ENCODE assay signal across 8 cellular contexts in the genomic region with DNA sequence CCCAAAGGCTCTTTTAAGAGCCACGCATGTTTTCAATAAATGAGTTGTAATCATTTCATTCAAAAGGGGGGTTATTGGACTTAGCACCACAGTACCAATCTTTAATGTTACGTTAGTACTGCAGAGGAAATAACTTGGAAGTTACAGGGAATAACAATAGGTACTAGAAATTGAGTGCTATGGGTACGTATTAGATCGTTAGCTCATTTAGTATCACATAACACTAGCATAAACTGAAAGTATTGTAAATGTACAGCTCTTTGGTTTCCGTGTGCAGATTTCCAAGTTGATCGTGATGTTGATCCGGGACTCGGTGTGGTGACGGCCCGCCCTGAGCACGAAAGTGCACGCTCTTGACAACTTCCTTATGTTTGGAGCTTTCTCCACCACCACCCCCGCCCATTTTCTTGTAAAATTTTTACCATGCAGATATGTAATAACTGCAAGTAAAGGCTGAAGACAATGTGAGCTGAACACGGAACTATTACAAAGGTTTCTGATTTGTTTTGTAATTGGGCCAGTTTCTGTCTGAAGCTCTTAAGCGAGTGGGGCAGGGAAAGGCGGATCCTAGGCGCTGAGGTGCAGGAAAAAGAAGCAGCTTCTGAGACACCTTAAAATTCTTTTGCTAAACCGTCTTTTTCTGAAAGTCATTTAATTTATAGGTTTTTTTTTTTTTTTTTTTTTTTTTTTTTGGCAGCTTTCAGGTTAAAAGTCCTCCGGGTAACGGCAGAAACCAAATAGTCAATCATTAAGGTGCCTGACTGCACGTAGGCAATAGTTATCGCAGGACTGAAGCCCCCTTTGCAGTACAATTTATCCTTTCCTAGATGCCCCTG.
DNase-seq lines count a peak whose midpoint lies in the region; ATAC-seq, FAIRE-seq and TF ChIP-seq lines count a peak whose summit lies in the region.

No MANE protein-coding gene starts in this region.

- peak overlapping the region; percentile 54 for H3K27ac ChIP-seq in WERI-Rb-1
- peak overlapping the region; percentile 98 for H3K27ac ChIP-seq in colonic mucosa
- peak overlapping the region; percentile 70 for H3K27ac ChIP-seq in HepG2 (ENCODE audit: extremely low read length, insufficient read depth, low read length)

- H3K9ac ChIP-seq in colonic mucosa (ENCODE audit: low read depth in 2 of 2, low read length in 2 of 2), result peak overlapping the region; percentile 72 to 91
- peak overlapping the region; percentile 70 for H3K9ac ChIP-seq in HepG2 (ENCODE audit: insufficient read depth, low read depth, low read length)

- peaks cover 7% of the 10 kb centered on the region for H3K79me2 ChIP-seq in HepG2 (ENCODE audit: insufficient read depth, low read length)

- peak overlapping the region; percentile 78 for H3K4me2 ChIP-seq in HepG2 (ENCODE audit: low read depth, low read length)

- H3K27me3 ChIP-seq in WERI-Rb-1 (ENCODE audit: insufficient read depth, low read depth, severe bottlenecking), result no peaks in the 10 kb centered on the region
- no peaks in the 10 kb centered on the region for H3K27me3 ChIP-seq in colonic mucosa
- no peaks in the 10 kb centered on the region; a peak in 1 of 5 replicates for H3K27me3 ChIP-seq in HepG2 (ENCODE audit: control insufficient read depth in 1 of 2, insufficient read depth in 2 of 2, low read length in 2 of 2)

- POLR2A ChIA-PET in HepG2 (lab: Yijun Ruan, JAX), result interaction anchor here (0.7 to 7.2 kb wide), 26 partner anchors 9 to 1679 kb away, joined by 3 to 621 read pairs (median 8); a partner anchor contains a TSS

- H3K4me1 ChIP-seq in colonic mucosa, result no peaks in the 10 kb centered on the region
- H3K4me1 ChIP-seq in HepG2 (ENCODE audit: insufficient read depth, low read length), result peaks cover 22% of the 10 kb centered on the region

- TF ChIP-seq RAD21 in HepG2 (CRISPR knock-in tag; IDR thresholded peaks at IDR 0.05), result no peak

- TF ChIP-seq EP300 in HepG2 (IDR thresholded peaks at IDR 0.05; ENCODE audit: low read depth in 2 of 2, low read length in 2 of 2) (no peak), HepG2 (CRISPR knock-in tag; IDR thresholded peaks at IDR 0.05; ENCODE audit: borderline replicate concordance) (no peak)

- FAIRE-seq in GM12891 (lab: Jason Lieb, UNC) (no peak), HepG2 (lab: Jason Lieb, UNC) (no peak), frontal cortex (lab: Jason Lieb, UNC) (no peak)

- H3K36me3 ChIP-seq in WERI-Rb-1, result peaks cover 21% of the 10 kb centered on the region
- no peaks in the 10 kb centered on the region for H3K36me3 ChIP-seq in colonic mucosa
- no peaks in the 10 kb centered on the region for H3K36me3 ChIP-seq in HepG2 (replicated peaks in 1 of 2; ENCODE audit: control insufficient read depth in 1 of 2, insufficient read depth in 2 of 2, low read length in 2 of 2)

- in situ Hi-C loops in HepG2 (cut with HindIII; ENCODE audit: extremely low pct_ligation_motif_present, low pct_unique_long_range_greater_than_20kb), result loop anchor here (5.0 kb wide), 1 partner anchor 36 kb away; a partner anchor contains a TSS

- peaks cover 19% of the 10 kb centered on the region; the same call in 1 of the 2 replicates for H4K20me1 ChIP-seq in HepG2 (ENCODE audit: insufficient read depth, low read length)

- CTCF ChIA-PET in HepG2 (lab: Yijun Ruan, JAX; ENCODE audit: low intra/inter-chr PET ratio, low total read pairs), result no interaction called here

- BruUV-seq in HepG2 (replicated peaks; lab: Mats Ljungman, UMichigan), result no TSS peak

- 1% methylated on average over 22 of the region's 22 CpGs for WGBS in HepG2 (ENCODE audit: low lambda C conversion rate)

- TF ChIP-seq CTCF in WERI-Rb-1 (IDR thresholded peaks at IDR 0.05; ENCODE audit: low read depth, low read length) (no peak), colonic mucosa (IDR thresholded peaks at IDR 0.05) (no peak), HepG2 (CRISPR knock-in tag; IDR thresholded peaks at IDR 0.05) (no peak)

- H3K4me3 ChIP-seq in WERI-Rb-1 (ENCODE audit: low read depth, low read length), result peak overlapping the region; percentile 98
- peak overlapping the region; percentile 56 for H3K4me3 ChIP-seq in colonic mucosa
- H3K4me3 ChIP-seq in HepG2 (replicated peaks in 1 of 3; ENCODE audit: insufficient read depth in 1 of 3, low read depth in 2 of 3, low read length in 3 of 3), result peak overlapping the region; percentile 65 to 96 (median 81)

- ATAC-seq in HepG2 (peak; percentile 4), HG03521 (IDR thresholded peaks at IDR 0.05; ENCODE audit: unreplicated experiment) (no peak)

- intact Hi-C loops in colonic mucosa (cut with DNase I), result loop anchor here (5.0 kb wide), 1 partner anchor 39 kb away; a partner anchor contains a TSS
- intact Hi-C loops in HepG2 (cut with micrococcal nuclease; ENCODE audit: unreplicated experiment), result loop anchor here (2.0 kb wide), 1 partner anchor 16 kb away; no protein-coding TSS in a partner anchor

- H2AFZ ChIP-seq in HepG2 (ENCODE audit: low read length), result no peak overlapping the region

- H3K9me3 ChIP-seq in WERI-Rb-1 (ENCODE audit: severe bottlenecking) (no peaks in the 10 kb centered on the region), colonic mucosa (no peaks in the 10 kb centered on the region), HepG2 (ENCODE audit: low read length) (no peaks in the 10 kb centered on the region)

- DNase-seq in GM12891 (ENCODE audit: insufficient read length, low spot score), result no peak
- peak; percentile 7 for DNase-seq in NCI-H1694 (lab: John Stamatoyannopoulos, UW)
- DNase-seq in WERI-Rb-1, result peak; percentile 65
- DNase-seq in colonic mucosa, result peak; percentile 83
- no peak for DNase-seq in HepG2 (ENCODE audit: low spot score)
- DNase-seq in stimulated activated CD4-positive, alpha-beta T cell treated with anti-CD3 and anti-CD28 coated beads, Interleukin-4, amount 100 ng/mL, for 48 hours (ENCODE audit: low read depth in 2 of 2), result peak; percentile 41 to 44
- no peak for DNase-seq in frontal cortex (ENCODE audit: low spot score in 2 of 2)

- TF ChIP-seq POLR2A in GM12891 (IDR thresholded peaks at IDR 0.05; ENCODE audit: low read depth, low read length), result peak; percentile 31; the same call in 1 of the 2 replicates
- TF ChIP-seq POLR2A in HepG2 (IDR thresholded peaks at IDR 0.05; ENCODE audit: insufficient read depth in 1 of 2, low read depth in 2 of 2, low read length in 2 of 2), result peak; percentile 17 to 32; a peak in 2 of 4 replicates

TF ChIP-seq in GM12891, 5 proteins besides CTCF, POLR2A, EP300 and RAD21:
- TF ChIP-seq SPI1 (IDR thresholded peaks at IDR 0.05; ENCODE audit: low read depth, low read length), result no peak
- 0 out of 2 replicates have a peak, but pooled peaks have one; percentile 65 for TF ChIP-seq POU2F2 (IDR thresholded peaks at IDR 0.05; ENCODE audit: low read depth, low read length)
- no peak for TF ChIP-seq TAF1 (IDR thresholded peaks at IDR 0.05; ENCODE audit: low read depth, low read length)
- TF ChIP-seq POLR2AphosphoS5 (IDR thresholded peaks at IDR 0.05; ENCODE audit: low read depth, low read length), result no peak

TF ChIP-seq in HepG2, 621 proteins besides CTCF, POLR2A, EP300 and RAD21 (continues in another document):
- TF ChIP-seq ZNF879 (CRISPR knock-in tag; IDR thresholded peaks at IDR 0.05) (no peak; the same call in 1 of the 2 replicates), YEATS4 (CRISPR knock-in tag; IDR thresholded peaks at IDR 0.05; ENCODE audit: borderline replicate concordance) (no peak), ZNF430 (CRISPR knock-in tag; IDR thresholded peaks at IDR 0.05) (no peak), ELF3 (CRISPR knock-in tag; IDR thresholded peaks at IDR 0.05) (no peak), BATF2 (CRISPR knock-in tag; IDR thresholded peaks at IDR 0.05) (no peak), KDM2A (CRISPR knock-in tag; IDR thresholded peaks at IDR 0.05; ENCODE audit: borderline replicate concordance, low read depth) (0 out of 2 replicates have a peak, but pooled peaks have one; percentile 2), ZNF296 (CRISPR knock-in tag; conservative IDR thresholded peaks at IDR 0.05) (no peak), TOE1 (CRISPR knock-in tag; IDR thresholded peaks at IDR 0.05) (no peak), GATA4 (IDR thresholded peaks at IDR 0.05; ENCODE audit: borderline replicate concordance, low read depth) (no peak), ZNF883 (CRISPR knock-in tag; IDR thresholded peaks at IDR 0.05; ENCODE audit: not compliant biosample characterization) (peak; percentile 0), PAX8 (CRISPR knock-in tag; IDR thresholded peaks at IDR 0.05; ENCODE audit: borderline replicate concordance) (no peak), RBM22 (optimal IDR thresholded peaks at IDR 0.05; ENCODE audit: low read length) (peak; percentile 74), NR2F2 (IDR thresholded peaks at IDR 0.05; ENCODE audit: borderline replicate concordance, low read depth) (no peak), YY1 (IDR thresholded peaks at IDR 0.05; ENCODE audit: insufficient read depth, insufficient replicate concordance, low read depth, low read length) (no peak), ZNF709 (CRISPR knock-in tag; IDR thresholded peaks at IDR 0.05) (no peak), GTF3A (CRISPR knock-in tag; conservative IDR thresholded peaks at IDR 0.05) (no peak), NONO (IDR thresholded peaks at IDR 0.05) (no peak), NONO (CRISPR knock-in tag; conservative IDR thresholded peaks at IDR 0.05) (no peak), ADNP (CRISPR knock-in tag; IDR thresholded peaks at IDR 0.05) (no peak), SP4 (CRISPR knock-in tag; IDR thresholded peaks at IDR 0.05) (no peak), RFX3 (CRISPR knock-in tag; IDR thresholded peaks at IDR 0.05) (no peak), REL (CRISPR knock-in tag; conservative IDR thresholded peaks at IDR 0.05) (no peak)
- TF ChIP-seq, protein P1, sequence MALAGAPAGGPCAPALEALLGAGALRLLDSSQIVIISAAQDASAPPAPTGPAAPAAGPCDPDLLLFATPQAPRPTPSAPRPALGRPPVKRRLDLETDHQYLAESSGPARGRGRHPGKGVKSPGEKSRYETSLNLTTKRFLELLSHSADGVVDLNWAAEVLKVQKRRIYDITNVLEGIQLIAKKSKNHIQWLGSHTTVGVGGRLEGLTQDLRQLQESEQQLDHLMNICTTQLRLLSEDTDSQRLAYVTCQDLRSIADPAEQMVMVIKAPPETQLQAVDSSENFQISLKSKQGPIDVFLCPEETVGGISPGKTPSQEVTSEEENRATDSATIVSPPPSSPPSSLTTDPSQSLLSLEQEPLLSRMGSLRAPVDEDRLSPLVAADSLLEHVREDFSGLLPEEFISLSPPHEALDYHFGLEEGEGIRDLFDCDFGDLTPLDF (CRISPR knock-in tag; IDR thresholded peaks at IDR 0.05), result no peak

Comparison
In these comparisons a context has a peak if more than half of its experiments do, and no peak if none do; other contexts are left out.
1. DNase-seq: peak in NCI-H1694 (single experiment), WERI-Rb-1 (single experiment), colonic mucosa (single experiment) and stimulated activated CD4-positive, alpha-beta T cell treated with anti-CD3 and anti-CD28 coated beads, Interleukin-4, amount 100 ng/mL, for 48 hours (2 of 2); none in GM12891 (single experiment), HepG2 (single experiment) and frontal cortex (0 of 2).
2. Peak in every context shown above with its lines, with median percentiles within 50 percentile points of each other: H3K27ac ChIP-seq and H3K4me3 ChIP-seq.